8 cellular contexts compared by ENCODE assay signal in the genomic region with DNA sequence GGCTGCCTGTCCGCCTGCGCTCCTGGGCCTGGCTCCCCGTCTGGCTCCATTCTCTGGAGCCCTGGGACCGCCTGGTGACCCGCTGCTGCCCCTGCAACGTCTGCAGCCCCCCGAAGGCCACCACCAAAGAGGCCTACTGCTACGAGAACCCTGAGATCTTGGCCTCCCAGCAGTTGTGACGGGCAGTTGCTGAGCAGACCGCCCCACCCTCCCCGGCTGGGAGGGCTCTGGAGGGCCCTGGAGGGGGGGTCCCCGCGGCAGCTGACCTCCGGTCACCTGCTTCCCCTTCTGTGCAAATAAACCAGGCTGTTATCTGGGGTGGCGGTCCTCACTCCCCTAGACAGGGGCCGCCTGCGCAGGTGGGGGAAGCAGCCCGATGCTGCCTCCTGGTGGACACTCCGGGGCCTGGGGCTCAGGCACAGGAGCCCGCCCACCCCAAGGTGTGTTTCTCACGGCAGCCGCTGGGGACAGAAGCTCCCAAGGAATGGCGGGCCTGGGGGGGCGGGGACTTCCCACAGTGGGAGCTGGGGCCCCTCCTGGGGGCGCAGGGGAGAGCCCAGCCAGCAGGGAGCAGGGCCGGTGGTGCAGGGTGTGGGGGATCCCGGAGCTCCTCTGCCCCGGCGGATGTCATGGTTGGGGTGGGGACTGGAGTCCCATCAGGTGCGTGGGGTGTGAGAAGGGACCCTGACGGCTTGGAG. TPM values are rescaled to one million over a fixed set of nuclear protein-coding genes. Genes with fewer than 3 reads are reported as not detected.
DNase-seq lines count a peak whose midpoint lies in the region; ATAC-seq and TF ChIP-seq lines count a peak whose summit lies in the region.

No MANE protein-coding gene starts in this region.

- no peaks in the 10 kb centered on the region for H3K9me3 Mint-ChIP-seq in nephron progenitor cell

- peak; percentile 57 for ATAC-seq in Panc1
- ATAC-seq in GM21528 (IDR thresholded peaks at IDR 0.05; ENCODE audit: low FRiP score, unreplicated experiment), result no peak

- no peaks in the 10 kb centered on the region for H3K79me2 ChIP-seq in Karpas-422 (ENCODE audit: low read length)

- H3K36me3 Mint-ChIP-seq in nephron progenitor cell (ENCODE audit: low read depth), result no peaks in the 10 kb centered on the region

- peak overlapping the region; percentile 36 for H3K9ac ChIP-seq in Karpas-422 (ENCODE audit: low read length)

- H3K4me3 ChIP-seq in Karpas-422 (ENCODE audit: low read length) (peak overlapping the region; percentile 30; the same call in 1 of the 2 replicates), Panc1 (ENCODE audit: low read depth in 2 of 2, low read length in 2 of 2) (no peak overlapping the region)

- no peaks in the 10 kb centered on the region for H3K9me2 ChIP-seq in Karpas-422 (replicated peaks; ENCODE audit: insufficient read depth, low read length)

- CTCF ChIA-PET in Panc1 (lab: Charles Lee), result interaction anchor here (0.6 to 1.0 kb wide), 8 partner anchors 10 to 150 kb away, joined by 3 to 10 read pairs (median 3); a partner anchor contains a TSS

- H3K4me1 Mint-ChIP-seq in nephron progenitor cell, result peaks cover 33% of the 10 kb centered on the region

- intact Hi-C loops in Panc1 (cut with micrococcal nuclease; ENCODE audit: unreplicated experiment), result no loop called here

- no TSS peak for BruUV-seq in Panc1 (replicated peaks; lab: Mats Ljungman, UMichigan)

- H3K27ac ChIP-seq in Karpas-422 (ENCODE audit: low read length), result no peak overlapping the region
- peak overlapping the region; percentile 61 for H3K27ac ChIP-seq in Panc1 (ENCODE audit: low read length)

- POLR2A ChIA-PET in Panc1 (lab: Charles Lee), result interaction anchor here (0.6 kb wide), 1 partner anchor 122 kb away, joined by 4 read pairs; a partner anchor contains a TSS

- H4K20me1 ChIP-seq in Karpas-422 (ENCODE audit: insufficient read depth, low read depth, low read length), result peaks cover 35% of the 10 kb centered on the region; the same call in 1 of the 2 replicates

- no peak overlapping the region for H2AFZ ChIP-seq in Karpas-422 (ENCODE audit: low read length)

- in situ Hi-C loops in Panc1 (cut with HindIII; ENCODE audit: low pct_unique_long_range_greater_than_20kb, low sequenced_read_pairs), result no loop called here

- TF ChIP-seq CTCF in Panc1 (IDR thresholded peaks at IDR 0.05) (peak; percentile 98), nephron progenitor cell (IDR thresholded peaks at IDR 0.05) (peak; percentile 99)

- H3K27me3 Mint-ChIP-seq in nephron progenitor cell (ENCODE audit: low read depth, poor library complexity), result no peaks in the 10 kb centered on the region

- H3K4me2 ChIP-seq in Karpas-422 (ENCODE audit: low read depth, low read length, poor library complexity, severe bottlenecking), result peak overlapping the region; percentile 52

- peaks cover 54% of the 10 kb centered on the region for H3K4me1 ChIP-seq in Karpas-422 (ENCODE audit: low read length)
- peaks cover 26% of the 10 kb centered on the region for H3K4me1 ChIP-seq in Panc1 (ENCODE audit: control insufficient read depth, insufficient read depth, low read length)

- H3K9me3 ChIP-seq in Karpas-422 (ENCODE audit: low read length) (no peaks in the 10 kb centered on the region), Panc1 (ENCODE audit: control insufficient read depth, insufficient read depth, low read depth, low read length) (no peaks in the 10 kb centered on the region)

- H3K4me3 Mint-ChIP-seq in nephron progenitor cell, result no peak overlapping the region

- H3K27ac Mint-ChIP-seq in nephron progenitor cell, result no peak overlapping the region

- H3K27me3 ChIP-seq in Karpas-422 (ENCODE audit: low read length) (no peaks in the 10 kb centered on the region), Panc1 (ENCODE audit: control insufficient read depth, insufficient read depth, low read length) (no peaks in the 10 kb centered on the region)

- H3K36me3 ChIP-seq in Karpas-422 (ENCODE audit: insufficient read depth, low read length), result no peaks in the 10 kb centered on the region
- H3K36me3 ChIP-seq in Panc1 (ENCODE audit: control insufficient read depth, insufficient read depth, low read length), result no peaks in the 10 kb centered on the region; the same call in 1 of the 2 replicates

- DNase-seq in GF-D8 (lab: John Stamatoyannopoulos, UW), result peak; percentile 35
- DNase-seq in Karpas-422, result peak; percentile 95
- DNase-seq in Panc1 (ENCODE audit: low read depth, low spot score), result no peak
- DNase-seq in activated T-cell treated with anti-CD3 and anti-CD28 coated beads, Interleukin-2, amount 50 U/mL, for 48 hours, result peak; percentile 95
- peak; percentile 39 for DNase-seq in fibroblast of gingiva (ENCODE audit: low read depth)
- DNase-seq in nephron progenitor cell, result peak; percentile 96
- DNase-seq in stimulated activated naive CD4-positive, alpha-beta T cell treated with Interleukin-2 at 50 U/mL for 16 hours (lab: John Stamatoyannopoulos, UW), result peak; percentile 89

RNA-seq across cellular contexts. Expression of a gene that starts 4.7 kb away (rescaled TPM):
- total RNA-seq in Karpas-422 (2014; rRNA removed; shearing (Covaris generic); ENCODE audit: low replicate concordance), result 97.1 and 152 TPM in 2 replicates
- 265 TPM for total RNA-seq in Panc1 (2021; ENCODE audit: unreplicated experiment)
- 313 TPM for polyA plus RNA-seq in Panc1 (2012; ENCODE audit: insufficient read length)

RNA-seq across cellular contexts. Expression of a gene that starts 5.7 kb away (rescaled TPM):
- total RNA-seq in Karpas-422 (2014; rRNA removed; shearing (Covaris generic); ENCODE audit: low replicate concordance), result not detected in 2 replicates
- total RNA-seq in Panc1 (2021; ENCODE audit: unreplicated experiment), result not detected
- polyA plus RNA-seq in Panc1 (2012; ENCODE audit: insufficient read length), result 0.78 TPM

RNA-seq across cellular contexts. Expression of a gene that starts 9.1 kb away (rescaled TPM):
- 0.37 TPM in 1 of 2 replicates, not detected in the other for total RNA-seq in Karpas-422 (2014; rRNA removed; shearing (Covaris generic); ENCODE audit: low replicate concordance)
- total RNA-seq in Panc1 (2021; ENCODE audit: unreplicated experiment), result 0.15 TPM
- polyA plus RNA-seq in Panc1 (2012; ENCODE audit: insufficient read length), result 1.1 TPM

RNA-seq across cellular contexts. Expression of a gene that starts 11.4 kb away (rescaled TPM):
- total RNA-seq in Karpas-422 (2014; rRNA removed; shearing (Covaris generic); ENCODE audit: low replicate concordance), result 0.75 and 1.2 TPM in 2 replicates
- total RNA-seq in Panc1 (2021; ENCODE audit: unreplicated experiment), result 0.67 TPM
- 2.3 TPM for polyA plus RNA-seq in Panc1 (2012; ENCODE audit: insufficient read length)

RNA-seq across cellular contexts. Expression of a gene that starts 14.3 kb away (rescaled TPM):
- total RNA-seq in Karpas-422 (2014; rRNA removed; shearing (Covaris generic); ENCODE audit: low replicate concordance), result 0.26 and 0.36 TPM in 2 replicates
- 11.5 TPM for total RNA-seq in Panc1 (2021; ENCODE audit: unreplicated experiment)
- 43.7 TPM for polyA plus RNA-seq in Panc1 (2012; ENCODE audit: insufficient read length)
